Comparison of ENCODE assay signal across 17 cellular contexts in genomic region chr12:57369202-57369601, GRCh38.
DNase-seq lines count a peak whose midpoint lies in the region; ATAC-seq, FAIRE-seq and TF ChIP-seq lines count a peak whose summit lies in the region.
"Had no signal": no experiment of that assay in that cellular context is flagged by ENCODE, and none has a peak within 500 bp of the region (broad histone marks: within the 10 kb centered on the region; RNA-seq: fewer than 3 reads in every experiment).

No MANE protein-coding gene starts in this region.

- DNase-seq in activated CD4-positive, alpha-beta T cell treated with anti-CD3 and anti-CD28 coated beads, Interleukin-2, amount 10 ng/mL, durations not matched to agents 7 days and 5 days, result no peak
- DNase-seq in activated CD4-positive, alpha-beta T cell treated with anti-CD3 and anti-CD28 coated beads for 1 hour, result no peak
- DNase-seq in Karpas-422 (no peak), endothelial cell of umbilical vein (ENCODE audit: low read depth, low spot score) (no peak), mesenchymal stem cell (no peak), chondrocyte (ENCODE audit: low spot score) (no peak)
- DNase-seq in stimulated activated naive B cell treated with anti-CD40 and anti-IgM and Interleukin-4, amounts not matched to agents 10 μg/mL and 1 μg/mL and 100 μg/mL, for 72 hours, result no peak
- DNase-seq: CD4-positive, alpha-beta memory T cell; DMS 273 treated with DMSO at 0.1 percent for 48 hours; DND-41; EL had no signal

- H3K27ac ChIP-seq in Karpas-422 (ENCODE audit: low read length) (peak overlapping the region; percentile 36; the same call in 1 of the 2 replicates), endothelial cell of umbilical vein (ENCODE audit: insufficient read depth, low read depth, low read length) (no peak overlapping the region), mesenchymal stem cell (ENCODE audit: low read length, poor library complexity, severe bottlenecking) (peak overlapping the region; percentile 80)
- H3K27ac ChIP-seq: 22Rv1, BLaER1 had no signal

- dilution Hi-C loops in endothelial cell of umbilical vein (cut with MboI; ENCODE audit: extremely low pct_ligation_motif_present, low sequenced_read_pairs), result no loop called here

- POLR2A ChIA-PET in activated CD4-positive, alpha-beta T cell treated with anti-CD3 and anti-CD28 coated beads, Interleukin-2, amount 10 ng/mL, durations not matched to agents 7 days and 5 days (lab: Charles Lee), result no interaction called here
- POLR2A ChIA-PET in endothelial cell of umbilical vein (lab: Charles Lee), result no interaction called here

- peak; percentile 26 for FAIRE-seq in endothelial cell of umbilical vein (lab: Jason Lieb, UNC)

- peaks cover 14% of the 10 kb centered on the region for H3K79me1 ChIP-seq in mesenchymal stem cell (replicated peaks; ENCODE audit: low read length, poor library complexity, severe bottlenecking)

- peak overlapping the region; percentile 26 for H3K27ac Mint-ChIP-seq in activated CD4-positive, alpha-beta T cell treated with anti-CD3 and anti-CD28 coated beads, Interleukin-2, amount 10 ng/mL, durations not matched to agents 7 days and 5 days
- no peak overlapping the region for H3K27ac Mint-ChIP-seq in chondrocyte (ENCODE audit: unreplicated experiment)
- H3K27ac Mint-ChIP-seq in stimulated activated naive B cell treated with anti-CD40 and anti-IgM and Interleukin-4, amounts not matched to agents 10 μg/mL and 1 μg/mL and 100 μg/mL, for 72 hours, result no peak overlapping the region
- H3K27ac Mint-ChIP-seq: CD4-positive, alpha-beta memory T cell had no signal

- H3K9me3 ChIP-seq in Karpas-422 (ENCODE audit: low read length), result no peaks in the 10 kb centered on the region
- no peaks in the 10 kb centered on the region for H3K9me3 ChIP-seq in endothelial cell of umbilical vein (replicated peaks; ENCODE audit: control insufficient read depth, insufficient read depth, low read length)
- peaks cover 4% of the 10 kb centered on the region for H3K9me3 ChIP-seq in mesenchymal stem cell (ENCODE audit: control insufficient read depth, low read length)

- peaks cover 17% of the 10 kb centered on the region for H3K9me3 Mint-ChIP-seq in activated CD4-positive, alpha-beta T cell treated with anti-CD3 and anti-CD28 coated beads, Interleukin-2, amount 10 ng/mL, durations not matched to agents 7 days and 5 days
- peaks cover 8% of the 10 kb centered on the region for H3K9me3 Mint-ChIP-seq in chondrocyte (ENCODE audit: low read depth)
- H3K9me3 Mint-ChIP-seq in stimulated activated naive B cell treated with anti-CD40 and anti-IgM and Interleukin-4, amounts not matched to agents 10 μg/mL and 1 μg/mL and 100 μg/mL, for 72 hours, result peaks cover 4 to 6% of the 10 kb centered on the region in 2 donors

- no peaks in the 10 kb centered on the region for H3K4me1 Mint-ChIP-seq in activated CD4-positive, alpha-beta T cell treated with anti-CD3 and anti-CD28 coated beads, Interleukin-2, amount 10 ng/mL, durations not matched to agents 7 days and 5 days
- H3K4me1 Mint-ChIP-seq in chondrocyte (ENCODE audit: low read depth), result peaks cover 24% of the 10 kb centered on the region
- peaks cover 0 to 5% of the 10 kb centered on the region in 2 donors for H3K4me1 Mint-ChIP-seq in stimulated activated naive B cell treated with anti-CD40 and anti-IgM and Interleukin-4, amounts not matched to agents 10 μg/mL and 1 μg/mL and 100 μg/mL, for 72 hours

- H3K36me3 ChIP-seq in Karpas-422 (ENCODE audit: insufficient read depth, low read length) (no peaks in the 10 kb centered on the region), endothelial cell of umbilical vein (ENCODE audit: control insufficient read depth in 2 of 2, extremely low read depth in 1 of 2, insufficient read depth in 2 of 2, low read length in 2 of 2) (no peaks in the 10 kb centered on the region), mesenchymal stem cell (ENCODE audit: control insufficient read depth in 1 of 2, insufficient read depth in 2 of 2, low read depth in 1 of 2, low read length in 2 of 2) (peaks cover 3 to 7% of the 10 kb centered on the region in 2 experiments)
- H3K36me3 ChIP-seq: HAP-1 had no signal

- ATAC-seq in stimulated activated naive B cell treated with anti-CD40 and anti-IgM and Interleukin-4, amounts not matched to agents 10 μg/mL and 1 μg/mL and 100 μg/mL, for 72 hours (replicated peaks), result no peak
- no peak for ATAC-seq in GM21528 (IDR thresholded peaks at IDR 0.05; ENCODE audit: low FRiP score, unreplicated experiment)
- ATAC-seq: GM12878 had no signal

- H3K27me3 Mint-ChIP-seq in activated CD4-positive, alpha-beta T cell treated with anti-CD3 and anti-CD28 coated beads, Interleukin-2, amount 10 ng/mL, durations not matched to agents 7 days and 5 days, result no peaks in the 10 kb centered on the region
- no peaks in the 10 kb centered on the region for H3K27me3 Mint-ChIP-seq in chondrocyte (ENCODE audit: low read depth)
- no peaks in the 10 kb centered on the region for H3K27me3 Mint-ChIP-seq in stimulated activated naive B cell treated with anti-CD40 and anti-IgM and Interleukin-4, amounts not matched to agents 10 μg/mL and 1 μg/mL and 100 μg/mL, for 72 hours
- H3K27me3 Mint-ChIP-seq: CD4-positive, alpha-beta memory T cell had no signal

- no peak overlapping the region for H3K23ac ChIP-seq in mesenchymal stem cell (ENCODE audit: low read length in 2 of 2)

- H4K8ac ChIP-seq in mesenchymal stem cell (ENCODE audit: low read length), result no peak overlapping the region

- H2AK5ac ChIP-seq in mesenchymal stem cell (ENCODE audit: low read length, severe bottlenecking), result peak overlapping the region; percentile 87

- CTCF ChIA-PET in activated CD4-positive, alpha-beta T cell treated with anti-CD3 and anti-CD28 coated beads, Interleukin-2, amount 10 ng/mL, durations not matched to agents 7 days and 5 days (lab: Charles Lee), result interaction anchor here (2.0 kb wide), 1 partner anchor 11 kb away, joined by 4 read pairs; no protein-coding TSS in a partner anchor
- CTCF ChIA-PET in endothelial cell of umbilical vein (lab: Charles Lee), result interaction anchor here (2.8 kb wide), 1 partner anchor 83 kb away, joined by 14 read pairs; no protein-coding TSS in a partner anchor

- H4K20me1 ChIP-seq in Karpas-422 (ENCODE audit: insufficient read depth, low read depth, low read length), result no peaks in the 10 kb centered on the region
- no peaks in the 10 kb centered on the region for H4K20me1 ChIP-seq in endothelial cell of umbilical vein (replicated peaks; ENCODE audit: control insufficient read depth, extremely low read depth, insufficient read depth, low read length)
- H4K20me1 ChIP-seq: BLaER1 had no signal

- 92% methylated on average over 2 of the region's 3 CpGs for WGBS in mesenchymal stem cell

- H2BK5ac ChIP-seq in mesenchymal stem cell (ENCODE audit: low read depth, low read length, poor library complexity, severe bottlenecking), result no peak overlapping the region

- H3K9ac ChIP-seq in Karpas-422 (ENCODE audit: low read length) (no peak overlapping the region), endothelial cell of umbilical vein (replicated peaks; ENCODE audit: extremely low read depth, insufficient read depth, low read length) (no peak overlapping the region), mesenchymal stem cell (ENCODE audit: low read length) (no peak overlapping the region)
- H3K9ac ChIP-seq: BLaER1 had no signal

- H3K14ac ChIP-seq in mesenchymal stem cell (ENCODE audit: low read length in 2 of 2), result no peak overlapping the region

- BruUV-seq in endothelial cell of umbilical vein (replicated peaks; lab: Mats Ljungman, UMichigan), result no TSS peak

- H3K4me2 ChIP-seq in Karpas-422 (ENCODE audit: low read depth, low read length, poor library complexity, severe bottlenecking) (peak overlapping the region; percentile 37), endothelial cell of umbilical vein (ENCODE audit: insufficient read depth, low read length) (no peak overlapping the region), mesenchymal stem cell (ENCODE audit: low read length, poor library complexity, severe bottlenecking) (no peak overlapping the region)
- H3K4me2 ChIP-seq: BLaER1 had no signal

- no peak overlapping the region for H3K4me3 Mint-ChIP-seq in activated CD4-positive, alpha-beta T cell treated with anti-CD3 and anti-CD28 coated beads, Interleukin-2, amount 10 ng/mL, durations not matched to agents 7 days and 5 days
- no peak overlapping the region for H3K4me3 Mint-ChIP-seq in chondrocyte (ENCODE audit: unreplicated experiment)
- H3K4me3 Mint-ChIP-seq in stimulated activated naive B cell treated with anti-CD40 and anti-IgM and Interleukin-4, amounts not matched to agents 10 μg/mL and 1 μg/mL and 100 μg/mL, for 72 hours, result no peak overlapping the region
- H3K4me3 Mint-ChIP-seq: CD14-positive monocyte; CD4-positive, alpha-beta memory T cell had no signal

- H3K18ac ChIP-seq in mesenchymal stem cell (ENCODE audit: low read depth in 1 of 2, low read length in 2 of 2), result no peak overlapping the region

- H3K79me2 ChIP-seq in Karpas-422 (ENCODE audit: low read length) (peaks cover 35% of the 10 kb centered on the region), endothelial cell of umbilical vein (ENCODE audit: control insufficient read depth, insufficient read depth, low read length) (no peaks in the 10 kb centered on the region)

- H3K4me3 ChIP-seq in Karpas-422 (ENCODE audit: low read length) (peak overlapping the region; percentile 4; the same call in 1 of the 2 replicates), endothelial cell of umbilical vein (replicated peaks in 1 of 3; ENCODE audit: insufficient read depth in 1 of 3, low read depth in 1 of 3, low read length in 3 of 3) (no peak overlapping the region), mesenchymal stem cell (ENCODE audit: insufficient read depth in 1 of 2, low read depth in 1 of 2, low read length in 2 of 2) (no peak overlapping the region)
- H3K4me3 ChIP-seq: BLaER1, GM12878, HAP-1 had no signal

- no peak overlapping the region for H2BK15ac ChIP-seq in mesenchymal stem cell (ENCODE audit: low read depth, poor library complexity, severe bottlenecking)

- peaks cover 38% of the 10 kb centered on the region for H3K36me3 Mint-ChIP-seq in activated CD4-positive, alpha-beta T cell treated with anti-CD3 and anti-CD28 coated beads, Interleukin-2, amount 10 ng/mL, durations not matched to agents 7 days and 5 days (ENCODE audit: low read depth)
- H3K36me3 Mint-ChIP-seq in chondrocyte (ENCODE audit: low read depth), result peaks cover 11% of the 10 kb centered on the region
- peaks cover 21 to 49% of the 10 kb centered on the region in 2 donors for H3K36me3 Mint-ChIP-seq in stimulated activated naive B cell treated with anti-CD40 and anti-IgM and Interleukin-4, amounts not matched to agents 10 μg/mL and 1 μg/mL and 100 μg/mL, for 72 hours

- H2BK120ac ChIP-seq in mesenchymal stem cell (ENCODE audit: low read depth, low read length), result no peak overlapping the region

- intact Hi-C loops in endothelial cell of umbilical vein (cut with micrococcal nuclease), result no loop called here

- no peak overlapping the region for H3K4ac ChIP-seq in mesenchymal stem cell (ENCODE audit: low read depth in 1 of 2, low read length in 2 of 2)

- no peak overlapping the region for H2AFZ ChIP-seq in Karpas-422 (ENCODE audit: low read length)
- no peak overlapping the region for H2AFZ ChIP-seq in endothelial cell of umbilical vein (ENCODE audit: low read depth, low read length)
- no peak overlapping the region for H2AFZ ChIP-seq in mesenchymal stem cell (ENCODE audit: low read depth, low read length)

- TF ChIP-seq CTCF in endothelial cell of umbilical vein (IDR thresholded peaks at IDR 0.05; ENCODE audit: extremely low read depth in 1 of 2, insufficient read depth in 1 of 2, low read depth in 1 of 2, low read length in 2 of 2) (no peak), chondrocyte (IDR thresholded peaks at IDR 0.05) (no peak)

- peaks cover 23% of the 10 kb centered on the region for H3K4me1 ChIP-seq in Karpas-422 (ENCODE audit: low read length)
- H3K4me1 ChIP-seq in endothelial cell of umbilical vein (ENCODE audit: control insufficient read depth, extremely low read depth, insufficient read depth, low read length), result no peaks in the 10 kb centered on the region
- peaks cover 2% of the 10 kb centered on the region for H3K4me1 ChIP-seq in mesenchymal stem cell (ENCODE audit: control insufficient read depth, insufficient read depth, low read depth, low read length)
- H3K4me1 ChIP-seq: BLaER1, HAP-1 had no signal

- H3K27me3 ChIP-seq in Karpas-422 (ENCODE audit: low read length) (no peaks in the 10 kb centered on the region), endothelial cell of umbilical vein (ENCODE audit: control insufficient read depth in 2 of 2, insufficient read depth in 2 of 2, low read length in 2 of 2) (no peaks in the 10 kb centered on the region), mesenchymal stem cell (ENCODE audit: control insufficient read depth in 1 of 2, insufficient read depth in 1 of 2, low read length in 2 of 2) (no peaks in the 10 kb centered on the region)
- H3K27me3 ChIP-seq: BLaER1 had no signal

- no peaks in the 10 kb centered on the region for H3K9me2 ChIP-seq in Karpas-422 (replicated peaks; ENCODE audit: insufficient read depth, low read length)

- H4K91ac ChIP-seq in mesenchymal stem cell (ENCODE audit: low read length), result no peak overlapping the region

- H3K9me1 ChIP-seq in endothelial cell of umbilical vein (replicated peaks; ENCODE audit: control insufficient read depth, extremely low read depth, insufficient read depth, low read length), result no peaks in the 10 kb centered on the region

- TF ChIP-seq POLR2A in endothelial cell of umbilical vein (IDR thresholded peaks at IDR 0.05; ENCODE audit: low read depth, low read length), result no peak

- H2BK12ac ChIP-seq in mesenchymal stem cell (ENCODE audit: low read length in 2 of 2), result no peak overlapping the region
